24 cellular contexts compared by ENCODE assay signal in genomic region chr3:128569756-128570155, GRCh38.
"Had no signal": no experiment of that assay in that cellular context is flagged by ENCODE, and none has a peak within 500 bp of the region (broad histone marks: within the 10 kb centered on the region; RNA-seq: fewer than 3 reads in every experiment).

No MANE protein-coding gene starts in this region.

- H3K36me3 Mint-ChIP-seq: memory B cell; mesothelial cell of epicardium; naive B cell; natural killer cell treated with Interleukin-12 subunit alpha and Interleukin-12 subunit beta and Interleukin-15 and Interleukin-18, amount 100 ng/mL, for 72 hours; stimulated activated memory B cell treated with anti-CD40 and anti-IgM and Interleukin-4, amounts not matched to agents 10 μg/mL and 1 μg/mL and 100 μg/mL, for 72 hours; type B pancreatic cell had no signal

- H3K9me3 ChIP-seq: mucosa of descending colon, neutrophil, right lobe of liver, testis, tibial artery had no signal

- DNase-seq: cortex of kidney; effector memory CD8-positive, alpha-beta T cell; head of caudate nucleus; kidney; mucosa of descending colon; naive B cell; right lobe of liver; stimulated activated CD4-positive, alpha-beta T cell treated with anti-CD3 and anti-CD28 coated beads, Interleukin-4, amount 100 ng/mL, for 4 hours; stimulated activated naive CD8-positive, alpha-beta T cell treated with anti-CD3 and anti-CD28 coated beads, Interleukin-15, Interleukin-2, amounts not matched to agents 100 U/mL and 50 U/mL, for 24 hours; substantia nigra; testis had no signal

- H3K4me3 ChIP-seq: lung, mucosa of descending colon, right lobe of liver, smooth muscle cell, testis, tibial artery had no signal

- H3K36me3 ChIP-seq: neutrophil, right lobe of liver, tibial artery had no signal

- H3K27ac Mint-ChIP-seq: effector memory CD8-positive, alpha-beta T cell; memory B cell; mesothelial cell of epicardium; natural killer cell treated with Interleukin-12 subunit alpha and Interleukin-12 subunit beta and Interleukin-15 and Interleukin-18, amount 100 ng/mL, for 72 hours; progenitor cell of endocrine pancreas; stimulated activated memory B cell treated with anti-CD40 and anti-IgM and Interleukin-4, amounts not matched to agents 10 μg/mL and 1 μg/mL and 100 μg/mL, for 72 hours; type B pancreatic cell had no signal

- H3K9me3 Mint-ChIP-seq: effector memory CD8-positive, alpha-beta T cell; memory B cell; mesothelial cell of epicardium; naive B cell; natural killer cell treated with Interleukin-12 subunit alpha and Interleukin-12 subunit beta and Interleukin-15 and Interleukin-18, amount 100 ng/mL, for 72 hours; neural crest cell; stimulated activated memory B cell treated with anti-CD40 and anti-IgM and Interleukin-4, amounts not matched to agents 10 μg/mL and 1 μg/mL and 100 μg/mL, for 72 hours; type B pancreatic cell had no signal

- H3K4me3 Mint-ChIP-seq: effector memory CD8-positive, alpha-beta T cell; memory B cell; mesothelial cell of epicardium; naive B cell; natural killer cell treated with Interleukin-12 subunit alpha and Interleukin-12 subunit beta and Interleukin-15 and Interleukin-18, amount 100 ng/mL, for 72 hours; neural crest cell; stimulated activated memory B cell treated with anti-CD40 and anti-IgM and Interleukin-4, amounts not matched to agents 10 μg/mL and 1 μg/mL and 100 μg/mL, for 72 hours; type B pancreatic cell had no signal

- ATAC-seq: effector memory CD8-positive, alpha-beta T cell; left lobe of liver; mucosa of descending colon; natural killer cell treated with Interleukin-12 subunit alpha and Interleukin-12 subunit beta and Interleukin-15 and Interleukin-18, amount 100 ng/mL, for 72 hours; right lobe of liver; stimulated activated memory B cell treated with anti-CD40 and anti-IgM and Interleukin-4, amounts not matched to agents 10 μg/mL and 1 μg/mL and 100 μg/mL, for 72 hours; stimulated activated naive CD8-positive, alpha-beta T cell treated with anti-CD3 and anti-CD28 coated beads, Interleukin-15, Interleukin-2, amounts not matched to agents 100 U/mL and 50 U/mL, for 24 hours had no signal

- H3K27ac ChIP-seq: neutrophil, parathyroid adenoma, right lobe of liver, testis, tibial artery had no signal

- H3K27me3 ChIP-seq: right lobe of liver, testis had no signal

- H3K4me1 ChIP-seq: parathyroid adenoma, right lobe of liver, testis, tibial artery had no signal

- H3K4me1 Mint-ChIP-seq: memory B cell had no signal
